In the genomic region with DNA sequence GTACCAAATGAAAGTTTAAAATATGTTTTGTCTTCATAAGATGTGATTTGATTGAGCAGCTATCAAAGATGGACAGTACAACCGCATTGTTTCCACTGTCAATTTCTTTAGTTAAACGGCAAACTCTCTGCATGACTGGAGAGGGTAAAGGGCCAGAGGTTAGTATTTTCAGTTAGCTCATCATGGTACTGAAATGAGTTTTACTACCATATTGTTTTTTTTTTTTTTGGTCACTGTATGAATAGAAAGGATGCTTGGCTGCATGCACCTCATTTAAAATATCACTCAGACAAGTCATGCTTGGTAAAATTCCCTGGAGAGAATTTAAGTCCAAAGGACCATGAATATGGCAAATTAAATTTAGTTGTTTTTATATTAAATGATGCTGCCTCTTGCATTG, we compare ENCODE assay signal across 27 cellular contexts.
DNase-seq lines count a peak whose midpoint lies in the region; ATAC-seq, FAIRE-seq and TF ChIP-seq lines count a peak whose summit lies in the region.
"Had no signal": no experiment of that assay in that cellular context is flagged by ENCODE, and none has a peak within 500 bp of the region (broad histone marks: within the 10 kb centered on the region; RNA-seq: fewer than 3 reads in every experiment).

No MANE protein-coding gene starts in this region.

- peak; percentile 69 to 90; a peak in 3 of 4 replicates for TF ChIP-seq EP300 in GM12878 (IDR thresholded peaks at IDR 0.05; ENCODE audit: borderline replicate concordance in 1 of 2, control insufficient read depth in 1 of 2, low read depth in 2 of 2, low read length in 2 of 2)

- no peaks in the 10 kb centered on the region for H3K79me2 ChIP-seq in GM12878 (ENCODE audit: control insufficient read depth, insufficient read depth, low read length)

- intact Hi-C loops in GM12878 (cut with micrococcal nuclease; ENCODE audit: unreplicated experiment): no loop called here

- no peak overlapping the region for H3K9ac ChIP-seq in GM12878 (ENCODE audit: control insufficient read depth, insufficient read depth, low read length)
- H3K9ac ChIP-seq: BLaER1 treated with 17β-estradiol and CSF1 and Interleukin-3, amounts not matched to agents 10 nM and 100 nM; GM23248 had no signal

- ATAC-seq in GM18907 (IDR thresholded peaks at IDR 0.05; ENCODE audit: unreplicated experiment) (peak; percentile 58), HG02610 (IDR thresholded peaks at IDR 0.05; ENCODE audit: unreplicated experiment) (peak; percentile 86), HG02981 (IDR thresholded peaks at IDR 0.05; ENCODE audit: unreplicated experiment) (peak; percentile 53), GM12878 (peak; percentile 90), GM21447 (IDR thresholded peaks at IDR 0.05; ENCODE audit: unreplicated experiment) (no peak)
- ATAC-seq: A549 had no signal

- no peak overlapping the region for H3K4me2 ChIP-seq in GM12878 (ENCODE audit: control insufficient read depth, insufficient read depth)
- H3K4me2 ChIP-seq: A549; BLaER1 treated with 17β-estradiol and CSF1 and Interleukin-3, amounts not matched to agents 10 nM and 100 nM had no signal

- TF ChIP-seq CTCF in GM12878 (IDR thresholded peaks at IDR 0.05 in 2 of 3, conservative IDR thresholded peaks at IDR 0.05 in 1 of 3; ENCODE audit: control insufficient read depth in 2 of 3, extremely low read depth in 1 of 3, insufficient read depth in 1 of 3, low read depth in 3 of 3, low read length in 3 of 3) (no peak), nephron progenitor cell (IDR thresholded peaks at IDR 0.05) (no peak)

- no peaks in the 10 kb centered on the region for H3K36me3 Mint-ChIP-seq in nephron progenitor cell (ENCODE audit: low read depth)
- H3K36me3 Mint-ChIP-seq: CD14-positive monocyte; CD8-positive, alpha-beta memory T cell had no signal

- peaks cover 4% of the 10 kb centered on the region for H3K27me3 Mint-ChIP-seq in nephron progenitor cell (ENCODE audit: low read depth, poor library complexity)
- H3K27me3 Mint-ChIP-seq: CD4-positive, alpha-beta T cell; CD8-positive, alpha-beta memory T cell had no signal

- CTCF ChIA-PET in GM12878 (lab: Yijun Ruan, JAX): interaction anchor here (0.6 to 1.1 kb wide), 4 partner anchors 20 to 596 kb away, joined by 3 to 4 read pairs (median 4); no protein-coding TSS in a partner anchor

- no peak overlapping the region for H3K27ac ChIP-seq in GM12878 (ENCODE audit: control insufficient read depth, insufficient read depth)
- H3K27ac ChIP-seq: A549; BLaER1 treated with 17β-estradiol and CSF1 and Interleukin-3, amounts not matched to agents 10 nM and 100 nM; GM23248 had no signal

- H2AFZ ChIP-seq in GM12878 (ENCODE audit: control insufficient read depth, low read depth, low read length): no peak overlapping the region
- H2AFZ ChIP-seq: GM23248 had no signal

- no peak for TF ChIP-seq POLR2A in GM12878 (IDR thresholded peaks at IDR 0.05; ENCODE audit: low read depth, low read length)

- H3K4me1 Mint-ChIP-seq in nephron progenitor cell: no peaks in the 10 kb centered on the region
- H3K4me1 Mint-ChIP-seq: CD14-positive monocyte; CD8-positive, alpha-beta memory T cell had no signal

- TF ChIP-seq RAD21 in GM12878 (IDR thresholded peaks at IDR 0.05; ENCODE audit: insufficient read depth, low read depth, low read length): no peak

- no peak overlapping the region for H3K4me3 ChIP-seq in GM12878
- H3K4me3 ChIP-seq: A549; BLaER1 treated with 17β-estradiol and CSF1 and Interleukin-3, amounts not matched to agents 10 nM and 100 nM; GM23248 had no signal

- in situ Hi-C loops in GM12878 (cut with MboI): no loop called here

- no peaks in the 10 kb centered on the region for H3K36me3 ChIP-seq in GM12878 (ENCODE audit: control insufficient read depth in 2 of 2, insufficient read depth in 2 of 2, low read length in 1 of 2)
- H3K36me3 ChIP-seq: BE2C; BLaER1 treated with 17β-estradiol and CSF1 and Interleukin-3, amounts not matched to agents 10 nM and 100 nM had no signal

- no peaks in the 10 kb centered on the region for H3K27me3 ChIP-seq in GM12878 (replicated peaks in 1 of 2; ENCODE audit: control insufficient read depth in 2 of 2, insufficient read depth in 2 of 2, low read length in 1 of 2)
- H3K27me3 ChIP-seq: BE2C; BLaER1 treated with 17β-estradiol and CSF1 and Interleukin-3, amounts not matched to agents 10 nM and 100 nM had no signal

- no TSS peak for BruUV-seq in GM12878 (replicated peaks; lab: Mats Ljungman, UMichigan)

- no peak overlapping the region for H3K4me3 Mint-ChIP-seq in nephron progenitor cell
- H3K4me3 Mint-ChIP-seq: CD14-positive monocyte; CD4-positive, alpha-beta T cell; CD8-positive, alpha-beta memory T cell had no signal

- no peak for FAIRE-seq in GM12878 (lab: Jason Lieb, UNC)
- no peak for FAIRE-seq in RCC 7860 (lab: Jason Lieb, UNC)
- FAIRE-seq: A549, D721Med, GM12892, H1 had no signal

- RAD21 ChIA-PET in GM12878 (lab: Charles Lee; ENCODE audit: unreplicated experiment): interaction anchor here (1.0 to 1.9 kb wide), 3 partner anchors 9 to 13 kb away, joined by 4 read pairs; no protein-coding TSS in a partner anchor

- DNase-seq in GM12878 (ENCODE audit: low read depth, low spot score) (no peak), nephron progenitor cell (no peak), NCI-H1417 treated with DMSO at 0.1 percent for 48 hours (lab: John Stamatoyannopoulos, UW) (no peak), RCC 7860 (ENCODE audit: low spot score) (no peak)
- DNase-seq: 8988T; ACHN; AML-193; BE2C; CD4-positive, alpha-beta T cell; CD8-positive, alpha-beta memory T cell; DMS 273 treated with DMSO at 0.1 percent for 48 hours; DMS79; EL; GDM1; GM23248; H7; HCEC 1CT had no signal

- no peaks in the 10 kb centered on the region for H4K20me1 ChIP-seq in GM12878 (ENCODE audit: control insufficient read depth, insufficient read depth)
- H4K20me1 ChIP-seq: BLaER1 treated with 17β-estradiol and CSF1 and Interleukin-3, amounts not matched to agents 10 nM and 100 nM had no signal

- whole genome bisulfite sequencing in GM12878 (ENCODE audit: insufficient coverage, insufficient replicate concordance, low lambda C conversion rate, missing lambda C conversion rate): 42% methylated on average over 2 of the region's 2 CpGs

- H3K9me3 Mint-ChIP-seq in nephron progenitor cell: no peaks in the 10 kb centered on the region

- POLR2A ChIA-PET in GM12878 (lab: Charles Lee): interaction anchor here (0.6 to 0.8 kb wide), 2 partner anchors 13 to 280 kb away, joined by 3 read pairs; no protein-coding TSS in a partner anchor

- H3K4me1 ChIP-seq in GM12878 (ENCODE audit: control insufficient read depth, insufficient read depth, low read length): no peaks in the 10 kb centered on the region
- H3K4me1 ChIP-seq: A549; BE2C; BLaER1 treated with 17β-estradiol and CSF1 and Interleukin-3, amounts not matched to agents 10 nM and 100 nM had no signal

- SMC1A ChIA-PET in GM12878 (lab: Charles Lee; ENCODE audit: uncharacterized antibody, unreplicated experiment): interaction anchor here (0.6 to 2.6 kb wide), 7 partner anchors 12 to 214 kb away, joined by 3 to 8 read pairs (median 3); no protein-coding TSS in a partner anchor

- H3K27ac Mint-ChIP-seq in nephron progenitor cell: no peak overlapping the region
- H3K27ac Mint-ChIP-seq: CD14-positive monocyte; CD4-positive, alpha-beta T cell; CD8-positive, alpha-beta memory T cell had no signal

- H3K9me3 ChIP-seq in GM12878 (replicated peaks; ENCODE audit: control insufficient read depth, insufficient read depth, low read length): no peaks in the 10 kb centered on the region
- H3K9me3 ChIP-seq: A549, BE2C had no signal

TF ChIP-seq in GM12878, 131 proteins besides CTCF, POLR2A, EP300 and RAD21 (continues in another document):
- TF ChIP-seq BMI1 (IDR thresholded peaks at IDR 0.05; ENCODE audit: borderline replicate concordance): peak; percentile 57; the same call in 1 of the 2 replicates
- peak; percentile 63 for TF ChIP-seq NBN (IDR thresholded peaks at IDR 0.05)
- 0 out of 4 replicates have a peak, but pooled peaks of 1 of the 2 experiments have one; percentile 29 for TF ChIP-seq BHLHE40 (IDR thresholded peaks at IDR 0.05; ENCODE audit: borderline replicate concordance in 1 of 2, low read depth in 2 of 2, low read length in 1 of 2)
- peak; percentile 28 to 67; a peak in 3 of 4 replicates for TF ChIP-seq IKZF2 (IDR thresholded peaks at IDR 0.05)
- peak; percentile 26; the same call in 1 of the 2 replicates for TF ChIP-seq NR2C1 (IDR thresholded peaks at IDR 0.05)
- TF ChIP-seq ATF7 (IDR thresholded peaks at IDR 0.05; ENCODE audit: low read depth): peak; percentile 87
- TF ChIP-seq RAD51 (IDR thresholded peaks at IDR 0.05): no peak
- TF ChIP-seq IRF4 (IDR thresholded peaks at IDR 0.05; ENCODE audit: low read depth, low read length): peak; percentile 10; the same call in 1 of the 2 replicates
- 0 out of 2 replicates have a peak, but pooled peaks have one; percentile 39 for TF ChIP-seq RCOR1 (conservative IDR thresholded peaks at IDR 0.05; ENCODE audit: low read depth, low read length)
- no peak for TF ChIP-seq MEF2A (IDR thresholded peaks at IDR 0.05; ENCODE audit: insufficient read depth, low read depth, low read length)
- TF ChIP-seq NR2F1 (conservative IDR thresholded peaks at IDR 0.05): peak; percentile 97
- 0 out of 2 replicates have a peak, but pooled peaks have one; percentile 11 for TF ChIP-seq JUNB (IDR thresholded peaks at IDR 0.05)
- TF ChIP-seq SREBF1 (IDR thresholded peaks at IDR 0.05; ENCODE audit: low read length): no peak
- TF ChIP-seq, protein P1, sequence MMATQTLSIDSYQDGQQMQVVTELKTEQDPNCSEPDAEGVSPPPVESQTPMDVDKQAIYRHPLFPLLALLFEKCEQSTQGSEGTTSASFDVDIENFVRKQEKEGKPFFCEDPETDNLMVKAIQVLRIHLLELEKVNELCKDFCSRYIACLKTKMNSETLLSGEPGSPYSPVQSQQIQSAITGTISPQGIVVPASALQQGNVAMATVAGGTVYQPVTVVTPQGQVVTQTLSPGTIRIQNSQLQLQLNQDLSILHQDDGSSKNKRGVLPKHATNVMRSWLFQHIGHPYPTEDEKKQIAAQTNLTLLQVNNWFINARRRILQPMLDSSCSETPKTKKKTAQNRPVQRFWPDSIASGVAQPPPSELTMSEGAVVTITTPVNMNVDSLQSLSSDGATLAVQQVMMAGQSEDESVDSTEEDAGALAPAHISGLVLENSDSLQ (IDR thresholded peaks at IDR 0.05): peak; percentile 53
- TF ChIP-seq ZZZ3 (IDR thresholded peaks at IDR 0.05; ENCODE audit: control insufficient read depth, insufficient read length, low read depth): no peak
- TF ChIP-seq DPF2 (IDR thresholded peaks at IDR 0.05): peak; percentile 57; the same call in 1 of the 2 replicates
- peak; percentile 96 for TF ChIP-seq MTA2 (IDR thresholded peaks at IDR 0.05; ENCODE audit: low read depth)
